In the genomic region with DNA sequence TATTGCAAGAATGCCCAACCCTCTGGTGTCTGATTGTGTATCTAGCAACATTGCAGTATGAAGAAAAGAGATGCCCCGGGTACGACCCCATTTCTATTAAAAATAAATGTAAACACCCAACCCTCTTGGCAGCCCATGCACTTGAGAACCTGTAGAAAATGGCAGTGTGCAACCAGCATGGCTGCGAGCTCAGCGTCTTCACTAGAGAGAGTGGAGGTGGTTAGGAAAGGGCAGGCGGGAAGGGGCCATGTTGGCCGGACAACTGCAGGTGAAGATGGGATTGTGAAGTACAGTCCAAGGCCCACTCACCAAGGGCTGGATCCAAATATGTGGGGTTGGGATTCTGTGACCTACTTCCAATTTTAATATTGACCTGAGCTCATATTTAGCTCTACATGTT, we compare ENCODE assay signal across 34 cellular contexts. TPM values are rescaled to one million over a fixed set of nuclear protein-coding genes. Genes with fewer than 3 reads are reported as not detected.
"Had no signal": no experiment of that assay in that cellular context is flagged by ENCODE, and none has a peak within 500 bp of the region (broad histone marks: within the 10 kb centered on the region; RNA-seq: fewer than 3 reads in every experiment).

No MANE protein-coding gene starts in this region.

- H3K27me3 ChIP-seq: ascending aorta, cardiac muscle cell had no signal

- H3K36me3 ChIP-seq: cardiac muscle cell had no signal

- H3K4me1 ChIP-seq: ascending aorta had no signal

- H3K27ac ChIP-seq: cardiac muscle cell, VCaP had no signal

- H3K4me3 Mint-ChIP-seq: activated B cell treated with CpG ODN at 0.5 μM for 24 hours; activated CD4-positive, alpha-beta memory T cell treated with anti-CD3 and anti-CD28 coated beads, Interleukin-2, amount 10 ng/mL, durations not matched to agents 7 days and 5 days; activated CD4-positive, alpha-beta T cell treated with anti-CD3 and anti-CD28 coated beads, Interleukin-2, amount 10 ng/mL, durations not matched to agents 24 days and 14 days; activated CD8-positive, alpha-beta memory T cell treated with anti-CD3 and anti-CD28 coated beads, Interleukin-2, amount 10 ng/mL, durations not matched to agents 7 days and 5 days; activated CD8-positive, alpha-beta T cell treated with anti-CD3 and anti-CD28 coated beads, Interleukin-2, amount 10 ng/mL, durations not matched to agents 7 days and 5 days; activated naive CD4-positive, alpha-beta T cell treated with anti-CD3 and anti-CD28 coated beads, Interleukin-2, amount 10 ng/mL, durations not matched to agents 7 days and 5 days; activated naive CD4-positive, alpha-beta T cell treated with anti-CD3 and anti-CD28 coated beads, Interleukin-2, amount 50 U/mL, for 24 hours; activated naive CD8-positive, alpha-beta T cell; activated naive CD8-positive, alpha-beta T cell treated with anti-CD3 and anti-CD28 coated beads, Interleukin-2, amount 10 ng/mL, durations not matched to agents 7 days and 5 days; activated naive CD8-positive, alpha-beta T cell treated with anti-CD3 and anti-CD28 coated beads, Interleukin-2, amount 50 U/mL, for 24 hours; activated T-cell treated with anti-CD3 and anti-CD28 coated beads, Interleukin-2, amount 50 U/mL, for 24 hours; brain; central memory CD8-positive, alpha-beta T cell; T-helper 1 cell treated with Interleukin-12 subunit alpha and Interleukin-12 subunit beta and Interleukin-4 antibody, amounts not matched to agents 30 μg/mL and 1 μg/mL, for 36 hours; T-helper 2 cell treated with Interferon-gamma antibody and Interleukin-4, amounts not matched to agents 5 μg/mL and 100 μg/mL, for 36 hours had no signal

- DNase-seq: activated B cell treated with CpG ODN at 0.5 μM for 24 hours; activated CD4-positive, alpha-beta memory T cell treated with anti-CD3 and anti-CD28 coated beads, Interleukin-2, amount 10 ng/mL, durations not matched to agents 7 days and 5 days; activated CD4-positive, alpha-beta T cell treated with anti-CD3 and anti-CD28 coated beads for 4 hours; activated CD4-positive, alpha-beta T cell treated with anti-CD3 and anti-CD28 coated beads, Interleukin-2, amount 10 ng/mL, durations not matched to agents 24 days and 14 days; activated CD4-positive, alpha-beta T cell treated with anti-CD3 and anti-CD28 coated beads, Interleukin-2, amount 50 U/mL, for 48 hours; activated CD4-positive, CD25-positive, alpha-beta regulatory T cell treated with anti-CD3 and anti-CD28 coated beads, Interleukin-2, amount 50 U/mL, for 72 hours; activated CD8-positive, alpha-beta memory T cell treated with anti-CD3 and anti-CD28 coated beads for 24 hours; activated CD8-positive, alpha-beta memory T cell treated with anti-CD3 and anti-CD28 coated beads, Interleukin-2, amount 10 ng/mL, durations not matched to agents 7 days and 5 days; activated CD8-positive, alpha-beta memory T cell treated with anti-CD3 and anti-CD28 coated beads, Interleukin-2, amount 50 U/mL, for 48 hours; activated CD8-positive, alpha-beta T cell treated with anti-CD3 and anti-CD28 coated beads, Interleukin-2, amount 10 ng/mL, durations not matched to agents 7 days and 5 days; activated effector memory CD4-positive, alpha-beta T cell treated with Interleukin-2 at 50 U/mL for 16 hours; activated gamma-delta T cell; activated naive CD4-positive, alpha-beta T cell treated with anti-CD3 and anti-CD28 coated beads, Interleukin-2, amount 10 ng/mL, durations not matched to agents 7 days and 5 days; activated naive CD4-positive, alpha-beta T cell treated with Interleukin-2 at 50 U/mL for 16 hours; activated naive CD8-positive, alpha-beta T cell treated with anti-CD3 and anti-CD28 coated beads, Interleukin-2, amount 10 ng/mL, durations not matched to agents 7 days and 5 days; activated naive CD8-positive, alpha-beta T cell treated with anti-CD3 and anti-CD28 coated beads, Interleukin-2, amount 50 U/mL, for 24 hours; activated T-cell treated with anti-CD3 and anti-CD28 coated beads, Interleukin-2, amount 50 U/mL, for 24 hours; activated T-cell treated with anti-CD3 and anti-CD28 coated beads, Interleukin-2, amount 50 U/mL, for 48 hours; amygdala; anterior cingulate cortex; caudate nucleus; T-helper 1 cell; T-helper 2 cell; T-helper 9 cell had no signal

- H3K9me3 ChIP-seq: ascending aorta had no signal

- H3K9me3 Mint-ChIP-seq: activated B cell treated with CpG ODN at 0.5 μM for 24 hours; activated CD4-positive, alpha-beta memory T cell treated with anti-CD3 and anti-CD28 coated beads, Interleukin-2, amount 10 ng/mL, durations not matched to agents 7 days and 5 days; activated CD4-positive, alpha-beta T cell treated with anti-CD3 and anti-CD28 coated beads, Interleukin-2, amount 10 ng/mL, durations not matched to agents 24 days and 14 days; activated naive CD4-positive, alpha-beta T cell treated with anti-CD3 and anti-CD28 coated beads, Interleukin-2, amount 10 ng/mL, durations not matched to agents 7 days and 5 days; activated naive CD4-positive, alpha-beta T cell treated with anti-CD3 and anti-CD28 coated beads, Interleukin-2, amount 50 U/mL, for 24 hours; activated naive CD8-positive, alpha-beta T cell treated with anti-CD3 and anti-CD28 coated beads, Interleukin-2, amount 10 ng/mL, durations not matched to agents 7 days and 5 days; activated T-helper 2 cell treated with anti-CD3 and anti-CD28 coated beads, Interferon-gamma antibody, Interleukin-2, Interleukin-4, amounts not matched to agents 10 μg/mL and 5 μg/mL and 100 μg/mL, durations not matched to agents 14 hours and 24 hours and 36 hours; brain; central memory CD8-positive, alpha-beta T cell; T-helper 1 cell treated with Interleukin-12 subunit alpha and Interleukin-12 subunit beta and Interleukin-4 antibody, amounts not matched to agents 30 μg/mL and 1 μg/mL, for 36 hours; T-helper 2 cell treated with Interferon-gamma antibody and Interleukin-4, amounts not matched to agents 5 μg/mL and 100 μg/mL, for 36 hours had no signal

- ATAC-seq: activated CD8-positive, alpha-beta memory T cell treated with anti-CD3 and anti-CD28 coated beads, Interleukin-2, amount 10 ng/mL, durations not matched to agents 7 days and 5 days; activated CD8-positive, alpha-beta T cell treated with anti-CD3 and anti-CD28 coated beads, Interleukin-2, amount 10 ng/mL, durations not matched to agents 7 days and 5 days; activated naive CD8-positive, alpha-beta T cell treated with anti-CD3 and anti-CD28 coated beads, Interleukin-2, amount 50 U/mL, for 24 hours had no signal

- H3K27ac Mint-ChIP-seq: activated B cell treated with CpG ODN at 0.5 μM for 24 hours; activated CD4-positive, alpha-beta memory T cell treated with anti-CD3 and anti-CD28 coated beads, Interleukin-2, amount 10 ng/mL, durations not matched to agents 7 days and 5 days; activated CD4-positive, alpha-beta T cell treated with anti-CD3 and anti-CD28 coated beads, Interleukin-2, amount 10 ng/mL, durations not matched to agents 24 days and 14 days; activated CD8-positive, alpha-beta memory T cell treated with anti-CD3 and anti-CD28 coated beads, Interleukin-2, amount 10 ng/mL, durations not matched to agents 7 days and 5 days; activated CD8-positive, alpha-beta T cell treated with anti-CD3 and anti-CD28 coated beads, Interleukin-2, amount 10 ng/mL, durations not matched to agents 7 days and 5 days; activated naive CD4-positive, alpha-beta T cell treated with anti-CD3 and anti-CD28 coated beads, Interleukin-2, amount 10 ng/mL, durations not matched to agents 7 days and 5 days; activated naive CD4-positive, alpha-beta T cell treated with anti-CD3 and anti-CD28 coated beads, Interleukin-2, amount 50 U/mL, for 24 hours; activated naive CD8-positive, alpha-beta T cell; activated naive CD8-positive, alpha-beta T cell treated with anti-CD3 and anti-CD28 coated beads, Interleukin-2, amount 10 ng/mL, durations not matched to agents 7 days and 5 days; activated naive CD8-positive, alpha-beta T cell treated with anti-CD3 and anti-CD28 coated beads, Interleukin-2, amount 50 U/mL, for 24 hours; activated T-cell treated with anti-CD3 and anti-CD28 coated beads, Interleukin-2, amount 50 U/mL, for 24 hours; activated T-helper 2 cell treated with anti-CD3 and anti-CD28 coated beads, Interferon-gamma antibody, Interleukin-2, Interleukin-4, amounts not matched to agents 10 μg/mL and 5 μg/mL and 100 μg/mL, durations not matched to agents 14 hours and 24 hours and 36 hours; brain; T-helper 1 cell treated with Interleukin-12 subunit alpha and Interleukin-12 subunit beta and Interleukin-4 antibody, amounts not matched to agents 30 μg/mL and 1 μg/mL, for 36 hours; T-helper 2 cell treated with Interferon-gamma antibody and Interleukin-4, amounts not matched to agents 5 μg/mL and 100 μg/mL, for 36 hours had no signal

- H3K4me3 ChIP-seq: ascending aorta, cardiac muscle cell had no signal

- H3K27me3 Mint-ChIP-seq: activated B cell treated with CpG ODN at 0.5 μM for 24 hours; activated CD4-positive, alpha-beta memory T cell treated with anti-CD3 and anti-CD28 coated beads, Interleukin-2, amount 10 ng/mL, durations not matched to agents 7 days and 5 days; activated CD4-positive, alpha-beta T cell treated with anti-CD3 and anti-CD28 coated beads, Interleukin-2, amount 10 ng/mL, durations not matched to agents 24 days and 14 days; activated CD8-positive, alpha-beta memory T cell treated with anti-CD3 and anti-CD28 coated beads, Interleukin-2, amount 10 ng/mL, durations not matched to agents 7 days and 5 days; activated naive CD4-positive, alpha-beta T cell treated with anti-CD3 and anti-CD28 coated beads, Interleukin-2, amount 10 ng/mL, durations not matched to agents 7 days and 5 days; activated naive CD4-positive, alpha-beta T cell treated with anti-CD3 and anti-CD28 coated beads, Interleukin-2, amount 50 U/mL, for 24 hours; activated naive CD8-positive, alpha-beta T cell; activated naive CD8-positive, alpha-beta T cell treated with anti-CD3 and anti-CD28 coated beads, Interleukin-2, amount 10 ng/mL, durations not matched to agents 7 days and 5 days; activated naive CD8-positive, alpha-beta T cell treated with anti-CD3 and anti-CD28 coated beads, Interleukin-2, amount 50 U/mL, for 24 hours; activated T-cell treated with anti-CD3 and anti-CD28 coated beads, Interleukin-2, amount 50 U/mL, for 24 hours; brain; central memory CD8-positive, alpha-beta T cell had no signal

RNA-seq across cellular contexts. Expression of a gene that starts 16.9 kb away (rescaled TPM):
- total RNA-seq: ascending aorta had no signal
